ENCODE assay signal across 1 cellular context in the genomic region with DNA sequence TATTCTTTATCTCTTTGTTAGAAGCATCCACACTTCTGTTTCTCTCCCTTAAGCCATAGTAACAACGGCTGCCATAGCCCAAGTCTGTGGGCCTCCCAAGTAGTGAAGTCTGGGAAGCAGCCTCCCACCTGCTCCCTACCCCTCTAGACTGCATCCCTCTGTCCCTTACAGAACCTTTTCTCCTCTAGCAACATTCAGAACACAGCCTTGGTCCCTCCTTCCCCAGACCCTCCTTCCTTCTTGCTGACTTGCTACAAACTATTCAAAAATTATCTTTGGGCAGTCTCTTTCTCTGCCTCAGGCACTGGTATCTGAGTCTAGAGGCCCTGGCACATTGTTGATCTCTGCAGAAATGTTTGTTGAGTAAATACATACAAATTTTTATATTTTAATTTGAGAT.
TF ChIP-seq lines count a peak whose summit lies in the region.

No MANE protein-coding gene starts in this region.

TF ChIP-seq in GM23338, 12 proteins besides CTCF, POLR2A, EP300 and RAD21:
- TF ChIP-seq EZH2phosphoT487 (IDR thresholded peaks at IDR 0.05; ENCODE audit: unreplicated experiment): no peak
